In genomic region chr22:25760294-25760693, GRCh38 we compare ENCODE assay signal across 22 cellular contexts. TPM values are rescaled to one million over a fixed set of nuclear protein-coding genes. Genes with fewer than 3 reads are reported as not detected.
DNase-seq lines count a peak whose midpoint lies in the region; ATAC-seq and TF ChIP-seq lines count a peak whose summit lies in the region.
"Had no signal": no experiment of that assay in that cellular context is flagged by ENCODE, and none has a peak within 500 bp of the region (broad histone marks: within the 10 kb centered on the region; RNA-seq: fewer than 3 reads in every experiment).

No MANE protein-coding gene starts in this region.

- 38 to 84% (median 38%) methylated on average over 2 of the region's 2 CpGs for WGBS in psoas muscle, 3 donors
- WGBS in stomach, 5 donors = 37 to 75% (median 50%) methylated on average over 2 of the region's 2 CpGs

- H3K9me3 ChIP-seq in PC-9 (ENCODE audit: insufficient read depth, low read depth) (no peaks in the 10 kb centered on the region), psoas muscle (no peaks in the 10 kb centered on the region), stomach (no peaks in the 10 kb centered on the region)

- intact Hi-C loops in Calu3 (cut with micrococcal nuclease; ENCODE audit: unreplicated experiment) = no loop called here
- intact Hi-C loops in PC-9 (cut with micrococcal nuclease; ENCODE audit: unreplicated experiment) = loop anchor here (1.0 kb wide), 1 partner anchor 13 kb away; no protein-coding TSS in a partner anchor
- intact Hi-C loops in psoas muscle (cut with DNase I) = no loop called here
- intact Hi-C loops in stomach (cut with DNase I; ENCODE audit: low total_unique reads) = no loop called here

- H3K4me3 ChIP-seq in PC-9 (no peak overlapping the region), psoas muscle (no peak overlapping the region), stomach (no peak overlapping the region)
- H3K4me3 ChIP-seq: tibial nerve had no signal

- H3K4me1 Mint-ChIP-seq in Calu3 (ENCODE audit: low read depth, unreplicated experiment) = peaks cover 25% of the 10 kb centered on the region

- H3K27me3 ChIP-seq in PC-9 (ENCODE audit: insufficient read depth, low read depth) (no peaks in the 10 kb centered on the region), psoas muscle (ENCODE audit: insufficient read depth in 3 of 3, low read length in 2 of 3) (no peaks in the 10 kb centered on the region), stomach (peaks cover 0 to 17% (median 0%) of the 10 kb centered on the region in 3 donors)
- H3K27me3 ChIP-seq: tibial nerve had no signal

- peaks cover 12% of the 10 kb centered on the region for H3K36me3 Mint-ChIP-seq in Calu3 (ENCODE audit: insufficient read depth, unreplicated experiment)
- H3K36me3 Mint-ChIP-seq: activated CD4-positive, alpha-beta memory T cell treated with anti-CD3 and anti-CD28 coated beads for 36 hours; CD8-positive, alpha-beta T cell had no signal

- H3K27ac ChIP-seq in PC-9 = peak overlapping the region; percentile 59
- peak overlapping the region; percentile 79 for H3K27ac ChIP-seq in epithelial cell of prostate
- peak overlapping the region; percentile 92 for H3K27ac ChIP-seq in psoas muscle
- peak overlapping the region in 1 of 5 donors; percentile 27 for H3K27ac ChIP-seq in stomach
- H3K27ac ChIP-seq: tibial nerve had no signal

- H3K79me2 ChIP-seq in PC-9 (ENCODE audit: low read depth) = no peaks in the 10 kb centered on the region

- TF ChIP-seq EP300 in stomach (IDR thresholded peaks at IDR 0.05) = no peak

- no peaks in the 10 kb centered on the region for H3K9me2 ChIP-seq in PC-9 (ENCODE audit: insufficient read depth)

- peaks cover 4% of the 10 kb centered on the region for H3K9me3 Mint-ChIP-seq in Calu3 (ENCODE audit: low read depth, unreplicated experiment)
- H3K9me3 Mint-ChIP-seq: activated CD4-positive, alpha-beta memory T cell treated with anti-CD3 and anti-CD28 coated beads for 36 hours; activated naive CD8-positive, alpha-beta T cell treated with anti-CD3 and anti-CD28 coated beads, Interleukin-2, amount 50 U/mL, for 24 hours; CD8-positive, alpha-beta T cell had no signal

- H3K4me2 ChIP-seq in PC-9 = no peak overlapping the region

- H3F3A ChIP-seq in PC-9 (ENCODE audit: insufficient read depth, low read depth) = peaks cover 3% of the 10 kb centered on the region; the same call in 1 of the 2 replicates

- no peaks in the 10 kb centered on the region for H3K27me3 Mint-ChIP-seq in Calu3 (ENCODE audit: unreplicated experiment)
- H3K27me3 Mint-ChIP-seq: activated CD4-positive, alpha-beta memory T cell treated with anti-CD3 and anti-CD28 coated beads for 36 hours; activated naive CD8-positive, alpha-beta T cell treated with anti-CD3 and anti-CD28 coated beads, Interleukin-2, amount 50 U/mL, for 24 hours had no signal

- H3K4me1 ChIP-seq in PC-9 (replicated peaks; ENCODE audit: insufficient read depth) (peaks cover 10% of the 10 kb centered on the region), psoas muscle (peaks cover 50% of the 10 kb centered on the region), stomach (no peaks in the 10 kb centered on the region)
- H3K4me1 ChIP-seq: tibial nerve had no signal

- H2AFZ ChIP-seq in PC-9 = no peak overlapping the region

- no TSS peak for BruUV-seq in Calu3 (replicated peaks; lab: Mats Ljungman, UMichigan)
- BruUV-seq in PC-9 (replicated peaks; lab: Mats Ljungman, UMichigan) = no TSS peak

- CTCF ChIA-PET in Calu3 (lab: Charles Lee) = interaction anchor here (0.6 to 1.0 kb wide), 4 partner anchors 10 to 572 kb away, joined by 3 to 8 read pairs (median 4); no protein-coding TSS in a partner anchor
- CTCF ChIA-PET in PC-9 (lab: Charles Lee) = interaction anchor here (0.6 kb wide), 1 partner anchor 47 kb away, joined by 14 read pairs; no protein-coding TSS in a partner anchor

- H3K36me3 ChIP-seq in PC-9 (ENCODE audit: low read depth) (no peaks in the 10 kb centered on the region), psoas muscle (ENCODE audit: insufficient read depth in 1 of 2, low read depth in 1 of 2) (peaks cover 4 to 44% of the 10 kb centered on the region in 2 donors), stomach (no peaks in the 10 kb centered on the region)
- H3K36me3 ChIP-seq: tibial nerve had no signal

- H3K4me3 Mint-ChIP-seq in Calu3 (ENCODE audit: low read depth, unreplicated experiment) = no peak overlapping the region
- H3K4me3 Mint-ChIP-seq: activated CD4-positive, alpha-beta memory T cell treated with anti-CD3 and anti-CD28 coated beads for 36 hours; activated naive CD8-positive, alpha-beta T cell treated with anti-CD3 and anti-CD28 coated beads, Interleukin-2, amount 50 U/mL, for 24 hours; CD8-positive, alpha-beta T cell had no signal

- TF ChIP-seq CTCF in Calu3 (IDR thresholded peaks at IDR 0.05; ENCODE audit: unreplicated experiment) = no peak
- TF ChIP-seq CTCF in PC-9 (conservative IDR thresholded peaks at IDR 0.05) = no peak
- no peak for TF ChIP-seq CTCF in psoas muscle (IDR thresholded peaks at IDR 0.05)
- no peak for TF ChIP-seq CTCF in stomach (IDR thresholded peaks at IDR 0.05)

- no peak for TF ChIP-seq POLR2A in stomach (IDR thresholded peaks at IDR 0.05)

- POLR2A ChIA-PET in PC-9 (lab: Charles Lee; ENCODE audit: unreplicated experiment) = no interaction called here

- H3K27ac Mint-ChIP-seq in Calu3 (ENCODE audit: unreplicated experiment) = peak overlapping the region; percentile 71
- H3K27ac Mint-ChIP-seq: activated CD4-positive, alpha-beta memory T cell treated with anti-CD3 and anti-CD28 coated beads for 36 hours; CD8-positive, alpha-beta T cell had no signal

- H4K20me1 ChIP-seq in PC-9 (ENCODE audit: insufficient read depth) = no peaks in the 10 kb centered on the region

- ATAC-seq in psoas muscle (no peak), GM21423 (IDR thresholded peaks at IDR 0.05; ENCODE audit: unreplicated experiment) (no peak)
- ATAC-seq: activated naive CD8-positive, alpha-beta T cell treated with anti-CD3 and anti-CD28 coated beads, Interleukin-2, amount 50 U/mL, for 24 hours; CD8-positive, alpha-beta T cell; sciatic nerve had no signal

- DNase-seq in Calu3 = no peak
- DNase-seq in PC-9 = no peak
- no peak for DNase-seq in epithelial cell of prostate (ENCODE audit: low read depth, low spot score)
- no peak for DNase-seq in psoas muscle
- DNase-seq in midbrain (lab: John Stamatoyannopoulos, UW) = no peak
- DNase-seq in stomach = no peak
- DNase-seq: activated CD4-positive, alpha-beta memory T cell treated with anti-CD3 and anti-CD28 coated beads for 36 hours; activated effector memory CD4-positive, alpha-beta T cell treated with anti-CD3 and anti-CD28 coated beads, Interleukin-2, amount 50 U/mL, for 16 hours; activated naive CD8-positive, alpha-beta T cell treated with anti-CD3 and anti-CD28 coated beads, Interleukin-2, amount 50 U/mL, for 24 hours; CD8-positive, alpha-beta T cell; DMS53; glutamatergic neuron; NCI-H1694 treated with DMSO at 0.1 percent for 48 hours; NCI-H774; occipital lobe; stimulated activated CD4-positive, alpha-beta T cell treated with anti-CD3 and anti-CD28 coated beads, Interleukin-2, amount 100 ng/mL, for 24 hours; stimulated activated naive CD4-positive, alpha-beta T cell treated with Interleukin-2 at 50 U/mL for 16 hours had no signal

RNA-seq across cellular contexts. Expression of gene MYO18B, which starts 18.3 kb away (rescaled TPM):
- total RNA-seq in Calu3 (2022) (0.59 TPM in 1 of 2 replicates, not detected in the other), PC-9 (2021) (not detected in 2 replicates), psoas muscle (100 to 1,000 TPM; 273 to 434 (median 349) TPM), stomach (1 to 10 TPM in 2 of 5 donors, under 1 TPM in 2, not detected in 1; 0.58 to 7.6 (median 1.2) TPM)
- polyA plus RNA-seq in psoas muscle (100 to 1,000 TPM in 2 of 3 donors, 10 to 100 TPM in 1; 79.3 to 224 (median 109) TPM), stomach (1 to 10 TPM in 1 of 3 donors, under 1 TPM in 2; 0.31 to 3.1 (median 0.75) TPM)
- total RNA-seq: HT-29, OCI-LY7, sciatic nerve had no signal

Comparison
In these comparisons a context has a peak if more than half of its experiments do, and no peak if none do; other contexts are left out.
1. RNA of gene MYO18B, which starts 18.3 kb away (total RNA-seq): 273 to 434 TPM in psoas muscle; 0.58 to 7.6 TPM in stomach, 0.59 TPM in Calu3 and not detected in PC-9; every median in the first group is over 10 times any median in the second.